In genomic region chr5:65734196-65734595, GRCh38 we compare ENCODE assay signal across 7 cellular contexts. TPM values are rescaled to one million over a fixed set of nuclear protein-coding genes. Genes with fewer than 3 reads are reported as not detected.
DNase-seq lines count a peak whose midpoint lies in the region; ATAC-seq, FAIRE-seq and TF ChIP-seq lines count a peak whose summit lies in the region.
"Not testable (repeated sequence)": the region's sequence is repeated elsewhere in the genome, so short reads cannot be mapped to it uniquely, and the experiment has no call there.

No MANE protein-coding gene starts in this region.

- H3K9me3 Mint-ChIP-seq in stimulated activated naive B cell treated with anti-CD40 and anti-IgM and Interleukin-4, amounts not matched to agents 10 μg/mL and 1 μg/mL and 100 μg/mL, for 72 hours, result not testable (repeated sequence)

- H3K9me3 ChIP-seq in OCI-LY7 (ENCODE audit: low read length); endothelial cell of umbilical vein (replicated peaks; ENCODE audit: control insufficient read depth, insufficient read depth, low read length); HepG2 (ENCODE audit: low read length): not testable (repeated sequence)

- peak overlapping the region; percentile 35 for H3K4me2 ChIP-seq in OCI-LY7 (ENCODE audit: low read length)
- H3K4me2 ChIP-seq in endothelial cell of umbilical vein (ENCODE audit: insufficient read depth, low read length), result peak overlapping the region; percentile 30
- H3K4me2 ChIP-seq in HepG2 (ENCODE audit: low read depth, low read length), result not testable (repeated sequence)

- POLR2A ChIA-PET in OCI-LY7 (lab: Charles Lee), result interaction anchor here (0.6 to 0.7 kb wide), 2 partner anchors 13 to 648 kb away, joined by 4 to 10 read pairs; no protein-coding TSS in a partner anchor
- POLR2A ChIA-PET in endothelial cell of umbilical vein (lab: Charles Lee); HepG2 (lab: Yijun Ruan, JAX): not testable (repeated sequence)

- not testable (repeated sequence) for H2AFZ ChIP-seq in OCI-LY7 (ENCODE audit: low read length); endothelial cell of umbilical vein (ENCODE audit: low read depth, low read length); HepG2 (ENCODE audit: low read length)

- H3K27ac Mint-ChIP-seq in stimulated activated naive B cell treated with anti-CD40 and anti-IgM and Interleukin-4, amounts not matched to agents 10 μg/mL and 1 μg/mL and 100 μg/mL, for 72 hours, result not testable (repeated sequence)

- not testable (repeated sequence) for FAIRE-seq in endothelial cell of umbilical vein (lab: Jason Lieb, UNC); HepG2 (lab: Jason Lieb, UNC)

- not testable (repeated sequence) for TF ChIP-seq POLR2A in endothelial cell of umbilical vein (IDR thresholded peaks at IDR 0.05; ENCODE audit: low read depth, low read length); HepG2 (IDR thresholded peaks at IDR 0.05; ENCODE audit: insufficient read depth in 1 of 2, low read depth in 2 of 2, low read length in 2 of 2)

- not testable (repeated sequence) for H3K4me3 Mint-ChIP-seq in stimulated activated naive B cell treated with anti-CD40 and anti-IgM and Interleukin-4, amounts not matched to agents 10 μg/mL and 1 μg/mL and 100 μg/mL, for 72 hours

- H3K36me3 ChIP-seq in OCI-LY7 (ENCODE audit: insufficient read depth, low read length); endothelial cell of umbilical vein (ENCODE audit: control insufficient read depth in 2 of 2, extremely low read depth in 1 of 2, insufficient read depth in 2 of 2, low read length in 2 of 2); HepG2 (replicated peaks in 1 of 2; ENCODE audit: control insufficient read depth in 1 of 2, insufficient read depth in 2 of 2, low read length in 2 of 2): not testable (repeated sequence)

- not testable (repeated sequence) for TF ChIP-seq EP300 in HepG2 (IDR thresholded peaks at IDR 0.05; ENCODE audit: low read depth in 2 of 2, low read length in 2 of 2); HepG2 (CRISPR knock-in tag; IDR thresholded peaks at IDR 0.05; ENCODE audit: borderline replicate concordance)

- not testable (repeated sequence) for TF ChIP-seq CTCF in OCI-LY7 (conservative IDR thresholded peaks at IDR 0.05; ENCODE audit: low read length); endothelial cell of umbilical vein (IDR thresholded peaks at IDR 0.05; ENCODE audit: extremely low read depth in 1 of 2, insufficient read depth in 1 of 2, low read depth in 1 of 2, low read length in 2 of 2); HepG2 (CRISPR knock-in tag; IDR thresholded peaks at IDR 0.05)

- peaks cover 16 to 22% of the 10 kb centered on the region in 2 donors for H3K4me1 Mint-ChIP-seq in stimulated activated naive B cell treated with anti-CD40 and anti-IgM and Interleukin-4, amounts not matched to agents 10 μg/mL and 1 μg/mL and 100 μg/mL, for 72 hours

- not testable (repeated sequence) for TF ChIP-seq RAD21 in HepG2 (CRISPR knock-in tag; IDR thresholded peaks at IDR 0.05)

- peak; percentile 60 for DNase-seq in DMS53 (lab: John Stamatoyannopoulos, UW)
- peak; percentile 23 for DNase-seq in KBM-7
- DNase-seq in OCI-LY7 (ENCODE audit: low spot score); HepG2 (ENCODE audit: low spot score); stimulated activated naive B cell treated with anti-CD40 and anti-IgM and Interleukin-4, amounts not matched to agents 10 μg/mL and 1 μg/mL and 100 μg/mL, for 72 hours: not testable (repeated sequence)
- DNase-seq in activated T-cell treated with anti-CD3 and anti-CD28 coated beads for 4 hours, result peak; percentile 7
- peak; percentile 44 for DNase-seq in endothelial cell of umbilical vein (ENCODE audit: low read depth, low spot score)

- not testable (repeated sequence) for H3K27me3 ChIP-seq in endothelial cell of umbilical vein (ENCODE audit: control insufficient read depth in 2 of 2, insufficient read depth in 2 of 2, low read length in 2 of 2); HepG2 (ENCODE audit: control insufficient read depth in 1 of 2, insufficient read depth in 2 of 2, low read length in 2 of 2)

- H3K27me3 Mint-ChIP-seq in stimulated activated naive B cell treated with anti-CD40 and anti-IgM and Interleukin-4, amounts not matched to agents 10 μg/mL and 1 μg/mL and 100 μg/mL, for 72 hours, result not testable (repeated sequence)

- H3K4me1 ChIP-seq in OCI-LY7 (ENCODE audit: insufficient read depth, low read length, poor library complexity, severe bottlenecking) (peaks cover 13% of the 10 kb centered on the region), endothelial cell of umbilical vein (ENCODE audit: control insufficient read depth, extremely low read depth, insufficient read depth, low read length) (peaks cover 13% of the 10 kb centered on the region)
- H3K4me1 ChIP-seq in HepG2 (ENCODE audit: insufficient read depth, low read length), result not testable (repeated sequence)

- H4K20me1 ChIP-seq in OCI-LY7 (ENCODE audit: insufficient read depth, low read length); endothelial cell of umbilical vein (replicated peaks; ENCODE audit: control insufficient read depth, extremely low read depth, insufficient read depth, low read length); HepG2 (ENCODE audit: insufficient read depth, low read length): not testable (repeated sequence)

- peaks cover 17 to 23% of the 10 kb centered on the region in 2 donors for H3K36me3 Mint-ChIP-seq in stimulated activated naive B cell treated with anti-CD40 and anti-IgM and Interleukin-4, amounts not matched to agents 10 μg/mL and 1 μg/mL and 100 μg/mL, for 72 hours

- not testable (repeated sequence) for H3K79me2 ChIP-seq in OCI-LY7 (ENCODE audit: insufficient read depth, low read depth, low read length)
- peaks cover 57% of the 10 kb centered on the region for H3K79me2 ChIP-seq in endothelial cell of umbilical vein (ENCODE audit: control insufficient read depth, insufficient read depth, low read length)
- peaks cover 34% of the 10 kb centered on the region for H3K79me2 ChIP-seq in HepG2 (ENCODE audit: insufficient read depth, low read length)

- BruUV-seq in OCI-LY7 (replicated peaks; lab: Mats Ljungman, UMichigan); endothelial cell of umbilical vein (replicated peaks; lab: Mats Ljungman, UMichigan); HepG2 (replicated peaks; lab: Mats Ljungman, UMichigan): not testable (repeated sequence)

- H3K9me1 ChIP-seq in endothelial cell of umbilical vein (replicated peaks; ENCODE audit: control insufficient read depth, extremely low read depth, insufficient read depth, low read length), result not testable (repeated sequence)

- WGBS in HepG2 (ENCODE audit: low lambda C conversion rate), result 86% methylated on average over 4 of the region's 6 CpGs

- not testable (repeated sequence) for H3K4me3 ChIP-seq in OCI-LY7 (ENCODE audit: low read depth, low read length, poor library complexity, severe bottlenecking); endothelial cell of umbilical vein (replicated peaks in 1 of 3; ENCODE audit: insufficient read depth in 1 of 3, low read depth in 1 of 3, low read length in 3 of 3); HepG2 (replicated peaks in 1 of 3; ENCODE audit: insufficient read depth in 1 of 3, low read depth in 2 of 3, low read length in 3 of 3)

- ATAC-seq in HepG2, result not testable (repeated sequence)
- ATAC-seq in stimulated activated naive B cell treated with anti-CD40 and anti-IgM and Interleukin-4, amounts not matched to agents 10 μg/mL and 1 μg/mL and 100 μg/mL, for 72 hours (replicated peaks), result peak; percentile 22 to 33

- dilution Hi-C loops in endothelial cell of umbilical vein (cut with MboI; ENCODE audit: extremely low pct_ligation_motif_present, low sequenced_read_pairs), result not testable (repeated sequence)

- H3K27ac ChIP-seq in OCI-LY7 (ENCODE audit: low read depth, low read length, poor library complexity, severe bottlenecking); endothelial cell of umbilical vein (ENCODE audit: insufficient read depth, low read depth, low read length); HepG2 (ENCODE audit: extremely low read length, insufficient read depth, low read length): not testable (repeated sequence)

- in situ Hi-C loops in KBM-7 (cut with MboI; ENCODE audit: low pct_unique_long_range_greater_than_20kb, low sequenced_read_pairs); HepG2 (cut with HindIII; ENCODE audit: extremely low pct_ligation_motif_present, low pct_unique_long_range_greater_than_20kb): not testable (repeated sequence)

- not testable (repeated sequence) for H3K9ac ChIP-seq in endothelial cell of umbilical vein (replicated peaks; ENCODE audit: extremely low read depth, insufficient read depth, low read length); HepG2 (ENCODE audit: insufficient read depth, low read depth, low read length)

- intact Hi-C loops in OCI-LY7 (cut with micrococcal nuclease; ENCODE audit: unreplicated experiment); endothelial cell of umbilical vein (cut with micrococcal nuclease); HepG2 (cut with micrococcal nuclease; ENCODE audit: unreplicated experiment): not testable (repeated sequence)

- CTCF ChIA-PET in OCI-LY7 (lab: Charles Lee; ENCODE audit: unreplicated experiment); endothelial cell of umbilical vein (lab: Charles Lee); HepG2 (lab: Yijun Ruan, JAX; ENCODE audit: low intra/inter-chr PET ratio, low total read pairs): not testable (repeated sequence)

- H3K9me2 ChIP-seq in OCI-LY7 (ENCODE audit: insufficient read depth, low read length), result not testable (repeated sequence)

RNA-seq across cellular contexts. Expression of gene NLN, which starts 12.2 kb away (rescaled TPM):
- total RNA-seq in OCI-LY7 (2014; rRNA removed; shearing (Covaris generic)), result 11.9 and 14.9 TPM in 2 replicates
- total RNA-seq in OCI-LY7 (2022) (17.7 and 26.0 TPM in 2 replicates), endothelial cell of umbilical vein (62.8 and 63.3 TPM in 2 replicates), HepG2 (2016; rRNA removed; fragmentation: Illumina TruSeq; extraction: Trizol) (36.7 and 62.9 TPM in 2 replicates)
- polyA plus RNA-seq in endothelial cell of umbilical vein (9.5 and 14.2 TPM in 2 replicates), HepG2 (2011; rRNA removed) (10.5 and 11.9 TPM in 2 replicates)
- 14.6 and 16.4 TPM in 2 replicates for polyA plus RNA-seq in endothelial cell of umbilical vein (2011; cell fraction: cytosol; rRNA removed)
- polyA plus RNA-seq in endothelial cell of umbilical vein (2011; cell fraction: nucleus; rRNA removed), result 11.5 and 15.5 TPM in 2 replicates
- 28.0 and 45.4 TPM in 2 replicates for polyA plus RNA-seq in endothelial cell of umbilical vein (2012)
- 48.7 and 58.6 TPM in 2 replicates for polyA minus RNA-seq in endothelial cell of umbilical vein
- polyA minus RNA-seq in endothelial cell of umbilical vein (2011; cell fraction: cytosol; rRNA and poly(A)+ RNA removed), result 13.4 TPM
- 20.9 and 25.7 TPM in 2 replicates for polyA minus RNA-seq in endothelial cell of umbilical vein (2011; cell fraction: nucleus; rRNA and poly(A)+ RNA removed)
- total RNA-seq in HepG2 (2016; cell fraction: cytosol; rRNA removed; fragmentation: Illumina TruSeq; extraction: Trizol; ENCODE audit: low read depth), result 10.4 and 10.8 TPM in 2 replicates
- total RNA-seq in HepG2 (2016; cell fraction: insoluble cytoplasmic fraction; rRNA removed; fragmentation: Illumina TruSeq; extraction: Trizol), result 36.0 and 61.2 TPM in 2 replicates
- 22.8 and 25.1 TPM in 2 replicates for total RNA-seq in HepG2 (2016; cell fraction: membrane; rRNA removed; fragmentation: Illumina TruSeq; extraction: Trizol)
- 21.0 TPM in 2 replicates for total RNA-seq in HepG2 (2016; cell fraction: nucleus; rRNA removed; fragmentation: Illumina TruSeq; extraction: Trizol)
- polyA plus RNA-seq in HepG2 (2011; cell fraction: cytosol; rRNA removed), result 10.6 and 14.3 TPM in 2 replicates
- 3.8 and 4.8 TPM in 2 replicates for polyA plus RNA-seq in HepG2 (2011; cell fraction: nucleus; rRNA removed)
- polyA plus RNA-seq in HepG2 (2012), result 19.4 and 26.2 TPM in 2 replicates
- 4.4 TPM in 2 replicates for polyA plus RNA-seq in HepG2 (2016; cell fraction: cytosol; fragmentation: Illumina TruSeq; extraction: Trizol; ENCODE audit: low read depth)
- polyA plus RNA-seq in HepG2 (2016; cell fraction: insoluble cytoplasmic fraction; fragmentation: Illumina TruSeq; extraction: Trizol; ENCODE audit: low read depth), result 47.9 and 54.1 TPM in 2 replicates
- polyA plus RNA-seq in HepG2 (2016; cell fraction: membrane; fragmentation: Illumina TruSeq; extraction: Trizol; ENCODE audit: low read depth), result 9.7 and 11.0 TPM in 2 replicates
- polyA plus RNA-seq in HepG2 (2016; cell fraction: nucleus; fragmentation: Illumina TruSeq; extraction: Trizol; ENCODE audit: insufficient read depth, low read depth), result 15.5 and 19.2 TPM in 2 replicates
- 32.5 and 40.0 TPM in 2 replicates for polyA minus RNA-seq in HepG2 (2011; rRNA and poly(A)+ RNA removed; ENCODE audit: low replicate concordance)
- 16.7 and 17.7 TPM in 2 replicates for polyA minus RNA-seq in HepG2 (2011; cell fraction: cytosol; rRNA and poly(A)+ RNA removed)
- 22.9 and 28.3 TPM in 2 replicates for polyA minus RNA-seq in HepG2 (2011; cell fraction: nucleus; rRNA and poly(A)+ RNA removed)

RNA-seq across cellular contexts. Expression of gene SGTB, which starts 12.3 kb away (rescaled TPM):
- total RNA-seq in OCI-LY7 (2014; rRNA removed; shearing (Covaris generic)), result 3.6 and 4.3 TPM in 2 replicates
- total RNA-seq in OCI-LY7 (2022) (8.4 and 8.7 TPM in 2 replicates), endothelial cell of umbilical vein (14.1 and 16.4 TPM in 2 replicates), HepG2 (2016; rRNA removed; fragmentation: Illumina TruSeq; extraction: Trizol) (11.2 and 13.9 TPM in 2 replicates)
- polyA plus RNA-seq in endothelial cell of umbilical vein (1.7 and 3.1 TPM in 2 replicates), HepG2 (2011; rRNA removed) (3.3 and 5.2 TPM in 2 replicates)
- polyA plus RNA-seq in endothelial cell of umbilical vein (2011; cell fraction: cytosol; rRNA removed), result 3.8 and 4.2 TPM in 2 replicates
- 3.2 and 5.1 TPM in 2 replicates for polyA plus RNA-seq in endothelial cell of umbilical vein (2011; cell fraction: nucleus; rRNA removed)
- polyA plus RNA-seq in endothelial cell of umbilical vein (2012), result 5.1 and 8.4 TPM in 2 replicates
- polyA minus RNA-seq in endothelial cell of umbilical vein, result 3.7 and 7.8 TPM in 2 replicates
- 1.8 TPM for polyA minus RNA-seq in endothelial cell of umbilical vein (2011; cell fraction: cytosol; rRNA and poly(A)+ RNA removed)
- 3.6 and 5.4 TPM in 2 replicates for polyA minus RNA-seq in endothelial cell of umbilical vein (2011; cell fraction: nucleus; rRNA and poly(A)+ RNA removed)
- total RNA-seq in HepG2 (2016; cell fraction: cytosol; rRNA removed; fragmentation: Illumina TruSeq; extraction: Trizol; ENCODE audit: low read depth), result 1.2 and 2.0 TPM in 2 replicates
- total RNA-seq in HepG2 (2016; cell fraction: insoluble cytoplasmic fraction; rRNA removed; fragmentation: Illumina TruSeq; extraction: Trizol), result 10.8 and 14.4 TPM in 2 replicates
- 4.7 and 6.4 TPM in 2 replicates for total RNA-seq in HepG2 (2016; cell fraction: membrane; rRNA removed; fragmentation: Illumina TruSeq; extraction: Trizol)
- 5.5 and 8.0 TPM in 2 replicates for total RNA-seq in HepG2 (2016; cell fraction: nucleus; rRNA removed; fragmentation: Illumina TruSeq; extraction: Trizol)
- 2.0 and 2.7 TPM in 2 replicates for polyA plus RNA-seq in HepG2 (2011; cell fraction: cytosol; rRNA removed)
- polyA plus RNA-seq in HepG2 (2011; cell fraction: nucleus; rRNA removed), result 2.8 and 3.1 TPM in 2 replicates
- polyA plus RNA-seq in HepG2 (2012), result 8.1 and 9.0 TPM in 2 replicates
- 2.0 and 2.4 TPM in 2 replicates for polyA plus RNA-seq in HepG2 (2016; cell fraction: cytosol; fragmentation: Illumina TruSeq; extraction: Trizol; ENCODE audit: low read depth)
- polyA plus RNA-seq in HepG2 (2016; cell fraction: insoluble cytoplasmic fraction; fragmentation: Illumina TruSeq; extraction: Trizol; ENCODE audit: low read depth), result 11.6 and 13.5 TPM in 2 replicates
- polyA plus RNA-seq in HepG2 (2016; cell fraction: membrane; fragmentation: Illumina TruSeq; extraction: Trizol; ENCODE audit: low read depth), result 2.3 and 3.1 TPM in 2 replicates
- polyA plus RNA-seq in HepG2 (2016; cell fraction: nucleus; fragmentation: Illumina TruSeq; extraction: Trizol; ENCODE audit: insufficient read depth, low read depth), result 7.4 and 8.2 TPM in 2 replicates
- 1.6 TPM in 2 replicates for polyA minus RNA-seq in HepG2 (2011; rRNA and poly(A)+ RNA removed; ENCODE audit: low replicate concordance)
- 4.6 and 5.3 TPM in 2 replicates for polyA minus RNA-seq in HepG2 (2011; cell fraction: cytosol; rRNA and poly(A)+ RNA removed)
- 9.0 TPM in 2 replicates for polyA minus RNA-seq in HepG2 (2011; cell fraction: nucleus; rRNA and poly(A)+ RNA removed)
